Comparison of ENCODE assay signal across 16 cellular contexts in genomic region chr3:186075931-186076567, GRCh38.
"Had no signal": no experiment of that assay in that cellular context is flagged by ENCODE, and none has a peak within 500 bp of the region (broad histone marks: within the 10 kb centered on the region; RNA-seq: fewer than 3 reads in every experiment).

No MANE protein-coding gene starts in this region.

- H3K4me3 ChIP-seq: heart left ventricle, neural progenitor cell, ovary, right atrium auricular region, upper lobe of left lung, uterus had no signal

- FAIRE-seq: colon, frontal cortex had no signal

- H2AFZ ChIP-seq: neural progenitor cell had no signal

- H3K27ac ChIP-seq: heart left ventricle, neural progenitor cell, ovary, right atrium auricular region, upper lobe of left lung, uterus had no signal

- ATAC-seq: heart left ventricle; natural killer cell treated with Interleukin-12 subunit alpha and Interleukin-12 subunit beta and Interleukin-15 and Interleukin-18, amount 100 ng/mL, for 72 hours; stimulated activated memory B cell treated with anti-CD40 and anti-IgM and Interleukin-4, amounts not matched to agents 10 μg/mL and 1 μg/mL and 100 μg/mL, for 72 hours; stimulated activated naive CD8-positive, alpha-beta T cell treated with anti-CD3 and anti-CD28 coated beads, Interleukin-15, amount 100 ng/mL, for 72 hours had no signal

- H3K36me3 ChIP-seq: neural progenitor cell, ovary, uterus had no signal

- H3K4me1 ChIP-seq: right atrium auricular region, uterus had no signal

- H3K9ac ChIP-seq: neural progenitor cell had no signal

- H3K27me3 ChIP-seq: heart left ventricle, neural progenitor cell, ovary, right atrium auricular region, upper lobe of left lung, uterus had no signal

- DNase-seq: cerebellar nuclear complex; heart left ventricle; hippocampal formation; kidney glomerular epithelial cell; nucleus accumbens; ovary; stimulated activated CD4-positive, alpha-beta T cell treated with anti-CD3 and anti-CD28 coated beads, Interleukin-4, amount 100 ng/mL, for 24 hours; stimulated activated naive CD8-positive, alpha-beta T cell treated with anti-CD3 and anti-CD28 coated beads, Interleukin-15, amount 100 ng/mL, for 72 hours; upper lobe of left lung; uterus had no signal

- H3K9me3 ChIP-seq: ovary, upper lobe of left lung, uterus had no signal

- H3K4me2 ChIP-seq: neural progenitor cell had no signal
